In the genomic region with DNA sequence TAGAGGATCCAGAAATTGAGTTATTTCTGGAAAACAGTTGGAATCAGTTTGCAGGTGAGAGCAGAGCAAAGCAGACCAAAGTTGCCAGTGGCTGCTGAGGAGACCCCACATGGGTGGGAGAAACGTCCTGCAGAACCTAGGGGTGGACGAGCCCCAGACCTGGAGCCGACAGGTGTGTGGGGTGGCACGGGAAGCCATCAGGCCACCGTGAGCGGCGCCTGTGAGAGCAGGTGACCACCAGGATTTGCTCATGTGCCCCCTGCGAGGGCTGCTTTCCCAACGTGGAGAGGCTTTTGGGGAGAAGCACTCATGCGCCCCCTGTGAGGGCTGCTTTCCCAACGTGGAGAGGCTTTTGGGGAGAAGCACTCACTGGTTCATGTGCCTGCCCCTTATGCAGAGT, we compare ENCODE assay signal across 4 cellular contexts.
"Had no signal": no experiment of that assay in that cellular context is flagged by ENCODE, and none has a peak within 500 bp of the region (broad histone marks: within the 10 kb centered on the region; RNA-seq: fewer than 3 reads in every experiment).

No MANE protein-coding gene starts in this region.

- H3K27ac Mint-ChIP-seq: IgD-negative memory B cell had no signal

- H3K27me3 Mint-ChIP-seq: IgD-negative memory B cell had no signal

- H3K4me3 ChIP-seq: K562 had no signal

- H3K27ac ChIP-seq: HL-60 had no signal

- H3K4me3 Mint-ChIP-seq: IgD-negative memory B cell had no signal

- DNase-seq: IMR-90 had no signal
